ENCODE assay signal across 10 cellular contexts in the genomic region with DNA sequence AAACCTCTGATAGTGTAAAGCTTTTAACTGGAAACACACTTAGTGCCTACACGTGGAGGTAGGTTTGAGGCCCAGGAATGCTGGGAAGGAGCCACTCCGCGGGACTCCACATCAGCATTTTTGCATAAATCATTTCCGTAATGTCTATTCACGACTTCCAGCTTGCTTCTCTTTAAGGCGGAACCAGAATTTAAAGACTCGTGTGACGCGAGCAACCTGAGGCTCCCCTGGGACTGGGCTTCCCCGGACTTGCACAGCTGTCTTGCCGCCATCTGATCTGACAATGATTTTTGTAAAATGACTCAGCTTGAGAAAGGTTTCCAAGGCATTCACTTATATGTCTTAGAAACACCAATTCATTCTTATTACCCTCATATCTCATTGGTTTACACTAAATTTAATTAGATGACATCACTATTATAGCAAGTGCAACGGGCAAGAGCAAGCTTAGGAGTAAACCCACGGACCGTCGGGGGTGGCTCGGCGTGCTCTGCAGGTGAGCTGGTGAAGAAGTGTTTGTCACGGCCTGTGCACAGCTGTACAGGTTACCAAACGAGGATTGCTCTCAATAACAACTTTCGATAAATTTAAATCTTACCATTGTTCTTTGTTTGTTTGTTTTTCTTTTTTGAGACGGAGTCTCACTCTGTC.
DNase-seq lines count a peak whose midpoint lies in the region; ATAC-seq and TF ChIP-seq lines count a peak whose summit lies in the region.
"Had no signal": no experiment of that assay in that cellular context is flagged by ENCODE, and none has a peak within 500 bp of the region (broad histone marks: within the 10 kb centered on the region; RNA-seq: fewer than 3 reads in every experiment).

No MANE protein-coding gene starts in this region.

- TF ChIP-seq CTCF in left ventricle myocardium inferior (IDR thresholded peaks at IDR 0.05; ENCODE audit: borderline replicate concordance) (no peak), OCI-LY3 (IDR thresholded peaks at IDR 0.05; ENCODE audit: low read depth, low read length) (no peak), endothelial cell (IDR thresholded peaks at IDR 0.05; ENCODE audit: unreplicated experiment) (no peak)

- peaks cover 11% of the 10 kb centered on the region for H3K4me1 ChIP-seq in left ventricle myocardium inferior
- peaks cover 21% of the 10 kb centered on the region for H3K4me1 ChIP-seq in OCI-LY3 (ENCODE audit: low read length)
- H3K4me1 ChIP-seq in aorta (ENCODE audit: control insufficient read depth in 1 of 2, insufficient read depth in 2 of 2, low read length in 2 of 2): no peaks in the 10 kb centered on the region

- H3K27ac ChIP-seq in left ventricle myocardium inferior (replicated peaks): no peak overlapping the region
- H3K27ac ChIP-seq in OCI-LY3 (ENCODE audit: low read length): no peak overlapping the region
- no peak overlapping the region for H3K27ac ChIP-seq in aorta (ENCODE audit: low read depth in 1 of 2, low read length in 2 of 2)

- peak overlapping the region; percentile 89 for H3K4me2 ChIP-seq in OCI-LY3 (ENCODE audit: low read length)

- H3K9me3 Mint-ChIP-seq in endothelial cell (ENCODE audit: unreplicated experiment): no peaks in the 10 kb centered on the region
- H3K9me3 Mint-ChIP-seq: dendritic cell treated with granulocyte-macrophage colony-stimulating factor and Interleukin-4, amounts not matched to agents 40 ng/mL and 50 ng/mL, for 4 days; naive thymus-derived CD8-positive, alpha-beta T cell had no signal

- H3K27me3 ChIP-seq in left ventricle myocardium inferior (ENCODE audit: low read depth) (no peaks in the 10 kb centered on the region), OCI-LY3 (ENCODE audit: low read depth, low read length) (peaks cover 42% of the 10 kb centered on the region), aorta (ENCODE audit: control insufficient read depth in 1 of 2, insufficient read depth in 2 of 2, low read length in 1 of 2) (no peaks in the 10 kb centered on the region)

- no peaks in the 10 kb centered on the region for H3K36me3 Mint-ChIP-seq in endothelial cell (ENCODE audit: low read depth, unreplicated experiment)
- H3K36me3 Mint-ChIP-seq: naive thymus-derived CD8-positive, alpha-beta T cell had no signal

- H3K9me3 ChIP-seq in left ventricle myocardium inferior (replicated peaks): no peaks in the 10 kb centered on the region
- no peaks in the 10 kb centered on the region for H3K9me3 ChIP-seq in OCI-LY3 (ENCODE audit: insufficient read depth, low read length)
- H3K9me3 ChIP-seq in aorta (ENCODE audit: control insufficient read depth, low read length): no peaks in the 10 kb centered on the region

- H3K4me3 Mint-ChIP-seq in endothelial cell (ENCODE audit: unreplicated experiment): no peak overlapping the region
- H3K4me3 Mint-ChIP-seq: dendritic cell treated with granulocyte-macrophage colony-stimulating factor and Interleukin-4, amounts not matched to agents 40 ng/mL and 50 ng/mL, for 4 days; naive thymus-derived CD8-positive, alpha-beta T cell had no signal

- H3K4me3 ChIP-seq in left ventricle myocardium inferior: no peak overlapping the region
- H3K4me3 ChIP-seq in OCI-LY3 (ENCODE audit: low read length): peak overlapping the region; percentile 60
- H3K4me3 ChIP-seq in aorta (ENCODE audit: low read length in 2 of 2): no peak overlapping the region

- intact Hi-C loops in cardiac septum (cut with DNase I): no loop called here
- intact Hi-C loops in left ventricle myocardium inferior (cut with micrococcal nuclease): no loop called here
- intact Hi-C loops in aorta (cut with DNase I): no loop called here

- ATAC-seq in HG02943 (IDR thresholded peaks at IDR 0.05; ENCODE audit: low read depth, unreplicated experiment) (peak; percentile 85), aorta (ENCODE audit: low FRiP score) (no peak)
- ATAC-seq: naive thymus-derived CD8-positive, alpha-beta T cell had no signal

- 92 to 93% methylated on average over 21 of the region's 21 CpGs for WGBS in aorta, 2 donors

- H3K36me3 ChIP-seq in left ventricle myocardium inferior: no peaks in the 10 kb centered on the region
- H3K36me3 ChIP-seq in OCI-LY3 (replicated peaks; ENCODE audit: low read depth, low read length): no peaks in the 10 kb centered on the region
- H3K36me3 ChIP-seq in aorta (ENCODE audit: control insufficient read depth in 1 of 2, insufficient read depth in 2 of 2, low read length in 1 of 2): no peaks in the 10 kb centered on the region

- peaks cover 14% of the 10 kb centered on the region for H3K4me1 Mint-ChIP-seq in endothelial cell (ENCODE audit: unreplicated experiment)

- H4K20me1 ChIP-seq in OCI-LY3 (ENCODE audit: insufficient read depth, low read length): 0 out of 2 replicates have a peak, but pooled peaks cover 9% of the 10 kb centered on the region

- peak; percentile 43 for DNase-seq in cardiac septum (ENCODE audit: low spot score)
- DNase-seq in left ventricle myocardium inferior: no peak
- peak; percentile 17 to 44 for DNase-seq in aorta
- DNase-seq in endothelial cell (ENCODE audit: low spot score): no peak
- DNase-seq in NCI-H128 (lab: John Stamatoyannopoulos, UW; ENCODE audit: unreplicated experiment): no peak
- no peak for DNase-seq in SKM-1 (lab: John Stamatoyannopoulos, UW; ENCODE audit: unreplicated experiment)
- DNase-seq: naive thymus-derived CD8-positive, alpha-beta T cell had no signal

- no peaks in the 10 kb centered on the region for H3K79me2 ChIP-seq in OCI-LY3 (ENCODE audit: low read length)

- H2AFZ ChIP-seq in OCI-LY3 (ENCODE audit: low read depth, low read length): no peak overlapping the region

- no peak overlapping the region for H3K27ac Mint-ChIP-seq in endothelial cell (ENCODE audit: unreplicated experiment)
- H3K27ac Mint-ChIP-seq: dendritic cell treated with granulocyte-macrophage colony-stimulating factor and Interleukin-4, amounts not matched to agents 40 ng/mL and 50 ng/mL, for 4 days; naive thymus-derived CD8-positive, alpha-beta T cell had no signal

- H3K27me3 Mint-ChIP-seq in endothelial cell (ENCODE audit: unreplicated experiment): peaks cover 3% of the 10 kb centered on the region
- H3K27me3 Mint-ChIP-seq: naive thymus-derived CD8-positive, alpha-beta T cell had no signal

- H3K9ac ChIP-seq in OCI-LY3 (ENCODE audit: low read length): peak overlapping the region; percentile 20; the same call in 1 of the 2 replicates

Comparison
In these comparisons a context has a peak if more than half of its experiments do, and no peak if none do; other contexts are left out.
1. DNase-seq: peak in cardiac septum (single experiment) and aorta (2 of 2); none in left ventricle myocardium inferior (single experiment), endothelial cell (single experiment), NCI-H128 (single experiment) and SKM-1 (single experiment).